ENCODE assay signal across 1 cellular context in genomic region chr17:70120420-70120819, GRCh38.
TF ChIP-seq lines count a peak whose summit lies in the region.

No MANE protein-coding gene starts in this region.

TF ChIP-seq in endothelial cell of umbilical vein, 7 proteins besides CTCF, POLR2A, EP300 and RAD21:
- TF ChIP-seq EZH2 (IDR thresholded peaks at IDR 0.05; ENCODE audit: borderline replicate concordance, low read depth, low read length, severe bottlenecking) = no peak
- TF ChIP-seq JUN (IDR thresholded peaks at IDR 0.05; ENCODE audit: borderline replicate concordance, insufficient read depth, insufficient read length, low read depth) = no peak
- no peak for TF ChIP-seq POLR2AphosphoS5 (IDR thresholded peaks at IDR 0.05; ENCODE audit: insufficient read depth, low read depth, low read length)
- TF ChIP-seq GATA2 (IDR thresholded peaks at IDR 0.05; ENCODE audit: insufficient read depth, insufficient read length, low read depth, low read length) = no peak
